In the genomic region with DNA sequence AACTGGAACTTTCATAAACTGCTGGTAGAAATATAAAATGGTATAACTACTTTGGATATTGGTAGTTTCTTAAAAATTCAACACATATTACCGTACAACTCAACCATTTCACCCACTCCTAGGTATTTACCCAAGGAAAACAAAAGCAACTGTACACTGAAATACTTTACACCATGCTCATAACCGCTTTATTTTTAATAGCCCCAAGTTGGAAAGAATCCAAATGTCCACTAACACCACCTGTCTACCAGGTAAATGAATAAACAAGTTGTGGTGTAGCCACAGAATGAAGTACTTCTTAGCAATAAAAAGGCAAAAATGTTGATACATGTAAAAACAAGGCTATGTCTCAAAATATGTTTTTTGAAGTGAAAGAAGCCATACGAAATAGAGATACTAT, we compare ENCODE assay signal across 1 cellular context.
TF ChIP-seq lines count a peak whose summit lies in the region.

No MANE protein-coding gene starts in this region.

TF ChIP-seq in GM23338, 12 proteins besides CTCF, POLR2A, EP300 and RAD21:
- TF ChIP-seq, protein P1, sequence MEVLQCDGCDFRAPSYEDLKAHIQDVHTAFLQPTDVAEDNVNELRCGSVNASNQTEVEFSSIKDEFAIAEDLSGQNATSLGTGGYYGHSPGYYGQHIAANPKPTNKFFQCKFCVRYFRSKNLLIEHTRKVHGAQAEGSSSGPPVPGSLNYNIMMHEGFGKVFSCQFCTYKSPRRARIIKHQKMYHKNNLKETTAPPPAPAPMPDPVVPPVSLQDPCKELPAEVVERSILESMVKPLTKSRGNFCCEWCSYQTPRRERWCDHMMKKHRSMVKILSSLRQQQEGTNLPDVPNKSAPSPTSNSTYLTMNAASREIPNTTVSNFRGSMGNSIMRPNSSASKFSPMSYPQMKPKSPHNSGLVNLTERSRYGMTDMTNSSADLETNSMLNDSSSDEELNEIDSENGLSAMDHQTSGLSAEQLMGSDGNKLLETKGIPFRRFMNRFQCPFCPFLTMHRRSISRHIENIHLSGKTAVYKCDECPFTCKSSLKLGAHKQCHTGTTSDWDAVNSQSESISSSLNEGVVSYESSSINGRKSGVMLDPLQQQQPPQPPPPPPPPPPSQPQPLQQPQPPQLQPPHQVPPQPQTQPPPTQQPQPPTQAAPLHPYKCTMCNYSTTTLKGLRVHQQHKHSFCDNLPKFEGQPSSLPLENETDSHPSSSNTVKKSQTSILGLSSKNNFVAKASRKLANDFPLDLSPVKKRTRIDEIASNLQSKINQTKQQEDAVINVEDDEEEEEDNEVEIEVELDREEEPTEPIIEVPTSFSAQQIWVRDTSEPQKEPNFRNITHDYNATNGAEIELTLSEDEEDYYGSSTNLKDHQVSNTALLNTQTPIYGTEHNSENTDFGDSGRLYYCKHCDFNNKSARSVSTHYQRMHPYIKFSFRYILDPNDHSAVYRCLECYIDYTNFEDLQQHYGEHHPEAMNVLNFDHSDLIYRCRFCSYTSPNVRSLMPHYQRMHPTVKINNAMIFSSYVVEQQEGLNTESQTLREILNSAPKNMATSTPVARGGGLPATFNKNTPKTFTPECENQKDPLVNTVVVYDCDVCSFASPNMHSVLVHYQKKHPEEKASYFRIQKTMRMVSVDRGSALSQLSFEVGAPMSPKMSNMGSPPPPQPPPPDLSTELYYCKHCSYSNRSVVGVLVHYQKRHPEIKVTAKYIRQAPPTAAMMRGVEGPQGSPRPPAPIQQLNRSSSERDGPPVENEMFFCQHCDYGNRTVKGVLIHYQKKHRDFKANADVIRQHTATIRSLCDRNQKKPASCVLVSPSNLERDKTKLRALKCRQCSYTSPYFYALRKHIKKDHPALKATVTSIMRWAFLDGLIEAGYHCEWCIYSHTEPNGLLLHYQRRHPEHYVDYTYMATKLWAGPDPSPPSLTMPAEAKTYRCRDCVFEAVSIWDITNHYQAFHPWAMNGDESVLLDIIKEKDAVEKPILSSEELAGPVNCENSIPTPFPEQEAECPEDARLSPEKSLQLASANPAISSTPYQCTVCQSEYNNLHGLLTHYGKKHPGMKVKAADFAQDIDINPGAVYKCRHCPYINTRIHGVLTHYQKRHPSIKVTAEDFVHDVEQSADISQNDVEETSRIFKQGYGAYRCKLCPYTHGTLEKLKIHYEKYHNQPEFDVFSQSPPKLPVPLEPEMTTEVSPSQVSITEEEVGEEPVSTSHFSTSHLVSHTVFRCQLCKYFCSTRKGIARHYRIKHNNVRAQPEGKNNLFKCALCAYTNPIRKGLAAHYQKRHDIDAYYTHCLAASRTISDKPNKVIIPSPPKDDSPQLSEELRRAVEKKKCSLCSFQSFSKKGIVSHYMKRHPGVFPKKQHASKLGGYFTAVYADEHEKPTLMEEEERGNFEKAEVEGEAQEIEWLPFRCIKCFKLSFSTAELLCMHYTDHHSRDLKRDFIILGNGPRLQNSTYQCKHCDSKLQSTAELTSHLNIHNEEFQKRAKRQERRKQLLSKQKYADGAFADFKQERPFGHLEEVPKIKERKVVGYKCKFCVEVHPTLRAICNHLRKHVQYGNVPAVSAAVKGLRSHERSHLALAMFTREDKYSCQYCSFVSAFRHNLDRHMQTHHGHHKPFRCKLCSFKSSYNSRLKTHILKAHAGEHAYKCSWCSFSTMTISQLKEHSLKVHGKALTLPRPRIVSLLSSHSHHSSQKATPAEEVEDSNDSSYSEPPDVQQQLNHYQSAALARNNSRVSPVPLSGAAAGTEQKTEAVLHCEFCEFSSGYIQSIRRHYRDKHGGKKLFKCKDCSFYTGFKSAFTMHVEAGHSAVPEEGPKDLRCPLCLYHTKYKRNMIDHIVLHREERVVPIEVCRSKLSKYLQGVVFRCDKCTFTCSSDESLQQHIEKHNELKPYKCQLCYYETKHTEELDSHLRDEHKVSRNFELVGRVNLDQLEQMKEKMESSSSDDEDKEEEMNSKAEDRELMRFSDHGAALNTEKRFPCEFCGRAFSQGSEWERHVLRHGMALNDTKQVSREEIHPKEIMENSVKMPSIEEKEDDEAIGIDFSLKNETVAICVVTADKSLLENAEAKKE (CRISPR knock-in tag; IDR thresholded peaks at IDR 0.05): no peak
- TF ChIP-seq CREB1 (CRISPR knock-in tag; IDR thresholded peaks at IDR 0.05; ENCODE audit: low read depth) (no peak), REST (IDR thresholded peaks at IDR 0.05; ENCODE audit: unreplicated experiment) (no peak), ZNF114 (CRISPR knock-in tag; IDR thresholded peaks at IDR 0.05) (no peak)
TF ChIP-seq in GM23338: peak in this region for 0.
